In genomic region chr10:73781548-73781878, GRCh38 we compare ENCODE assay signal across 8 cellular contexts. TPM values are rescaled to one million over a fixed set of nuclear protein-coding genes. Genes with fewer than 3 reads are reported as not detected.
DNase-seq lines count a peak whose midpoint lies in the region; ATAC-seq, FAIRE-seq and TF ChIP-seq lines count a peak whose summit lies in the region.

No MANE protein-coding gene starts in this region.

- H3K9me3 ChIP-seq in astrocyte (ENCODE audit: insufficient read depth, low read depth, low read length): no peaks in the 10 kb centered on the region
- no peaks in the 10 kb centered on the region for H3K9me3 ChIP-seq in mesenchymal stem cell (ENCODE audit: control insufficient read depth, low read length)
- H3K9me3 ChIP-seq in uterus: no peaks in the 10 kb centered on the region

- FAIRE-seq in astrocyte (lab: Jason Lieb, UNC): no peak

- H3K36me3 Mint-ChIP-seq in activated naive CD4-positive, alpha-beta T cell treated with anti-CD3 and anti-CD28 coated beads, Interleukin-2, amount 50 U/mL, for 24 hours: peaks cover 8% of the 10 kb centered on the region
- H3K36me3 Mint-ChIP-seq in astrocyte (ENCODE audit: low read depth, unreplicated experiment): peaks cover 3% of the 10 kb centered on the region

- H2BK5ac ChIP-seq in mesenchymal stem cell (ENCODE audit: low read depth, low read length, poor library complexity, severe bottlenecking): no peak overlapping the region

- H3K27me3 ChIP-seq in astrocyte (ENCODE audit: insufficient read depth, low read length): no peaks in the 10 kb centered on the region
- H3K27me3 ChIP-seq in mesenchymal stem cell (ENCODE audit: control insufficient read depth in 1 of 2, insufficient read depth in 1 of 2, low read length in 2 of 2): no peaks in the 10 kb centered on the region
- no peaks in the 10 kb centered on the region for H3K27me3 ChIP-seq in uterus

- H3K36me3 ChIP-seq in astrocyte (ENCODE audit: insufficient read depth, low read length) (peaks cover 8% of the 10 kb centered on the region), mesenchymal stem cell (ENCODE audit: control insufficient read depth in 1 of 2, insufficient read depth in 2 of 2, low read depth in 1 of 2, low read length in 2 of 2) (peaks cover 19 to 31% of the 10 kb centered on the region in 2 experiments), uterus (no peaks in the 10 kb centered on the region)

- peak overlapping the region; percentile 100 for H3K4me3 Mint-ChIP-seq in activated naive CD4-positive, alpha-beta T cell treated with anti-CD3 and anti-CD28 coated beads, Interleukin-2, amount 50 U/mL, for 24 hours
- peak overlapping the region; percentile 99 for H3K4me3 Mint-ChIP-seq in astrocyte (ENCODE audit: unreplicated experiment)

- H4K91ac ChIP-seq in mesenchymal stem cell (ENCODE audit: low read length): peak overlapping the region; percentile 61

- H3K79me1 ChIP-seq in mesenchymal stem cell (replicated peaks; ENCODE audit: low read length, poor library complexity, severe bottlenecking): peaks cover 8% of the 10 kb centered on the region

- intact Hi-C loops in uterus (cut with DNase I; ENCODE audit: low total_unique reads): no loop called here

- H3K9me3 Mint-ChIP-seq in activated naive CD4-positive, alpha-beta T cell treated with anti-CD3 and anti-CD28 coated beads, Interleukin-2, amount 50 U/mL, for 24 hours: no peaks in the 10 kb centered on the region
- no peaks in the 10 kb centered on the region for H3K9me3 Mint-ChIP-seq in astrocyte (ENCODE audit: unreplicated experiment)

- H2BK15ac ChIP-seq in mesenchymal stem cell (ENCODE audit: low read depth, poor library complexity, severe bottlenecking): peak overlapping the region; percentile 83

- no peak overlapping the region for H2AK5ac ChIP-seq in mesenchymal stem cell (ENCODE audit: low read length, severe bottlenecking)

- no peak overlapping the region for H4K8ac ChIP-seq in mesenchymal stem cell (ENCODE audit: low read length)

- H3K9ac ChIP-seq in astrocyte (ENCODE audit: low read length) (peak overlapping the region; percentile 92), mesenchymal stem cell (ENCODE audit: low read length) (peak overlapping the region; percentile 95)

- peaks cover 33% of the 10 kb centered on the region for H4K20me1 ChIP-seq in astrocyte (ENCODE audit: insufficient read depth, low read length)

- peak overlapping the region in 1 of 2 experiments; percentile 64 for H3K4ac ChIP-seq in mesenchymal stem cell (ENCODE audit: low read depth in 1 of 2, low read length in 2 of 2)

- TF ChIP-seq POLR2A in uterus (IDR thresholded peaks at IDR 0.05): no peak

- no peaks in the 10 kb centered on the region for H3K27me3 Mint-ChIP-seq in activated naive CD4-positive, alpha-beta T cell treated with anti-CD3 and anti-CD28 coated beads, Interleukin-2, amount 50 U/mL, for 24 hours
- H3K27me3 Mint-ChIP-seq in astrocyte (ENCODE audit: low read depth, unreplicated experiment): no peaks in the 10 kb centered on the region

- H2AFZ ChIP-seq in astrocyte (ENCODE audit: low read depth, low read length) (peak overlapping the region; percentile 69), mesenchymal stem cell (ENCODE audit: low read depth, low read length) (peak overlapping the region; percentile 78)

- H2BK12ac ChIP-seq in mesenchymal stem cell (ENCODE audit: low read length in 2 of 2): no peak overlapping the region

- no peak overlapping the region for H3K14ac ChIP-seq in mesenchymal stem cell (ENCODE audit: low read length in 2 of 2)

- H3K4me3 ChIP-seq in astrocyte (ENCODE audit: insufficient read depth, low read depth, low read length): peak overlapping the region; percentile 89
- peak overlapping the region; percentile 94 to 99 for H3K4me3 ChIP-seq in mesenchymal stem cell (ENCODE audit: insufficient read depth in 1 of 2, low read depth in 1 of 2, low read length in 2 of 2)
- H3K4me3 ChIP-seq in uterus: peak overlapping the region; percentile 75 to 84

- H3K4me1 Mint-ChIP-seq in activated naive CD4-positive, alpha-beta T cell treated with anti-CD3 and anti-CD28 coated beads, Interleukin-2, amount 50 U/mL, for 24 hours: peaks cover 52% of the 10 kb centered on the region
- peaks cover 12% of the 10 kb centered on the region for H3K4me1 Mint-ChIP-seq in astrocyte (ENCODE audit: low read depth, unreplicated experiment)

- no peak overlapping the region for H2BK120ac ChIP-seq in mesenchymal stem cell (ENCODE audit: low read depth, low read length)

- H3K79me2 ChIP-seq in astrocyte (ENCODE audit: insufficient read depth, low read length): peaks cover 82% of the 10 kb centered on the region

- no peak overlapping the region for H3K23ac ChIP-seq in mesenchymal stem cell (ENCODE audit: low read length in 2 of 2)

- ATAC-seq in GM21447 (IDR thresholded peaks at IDR 0.05; ENCODE audit: unreplicated experiment): no peak

- TF ChIP-seq CTCF in astrocyte (IDR thresholded peaks at IDR 0.05; ENCODE audit: insufficient read depth, low read depth, low read length): no peak
- no peak for TF ChIP-seq CTCF in uterus (IDR thresholded peaks at IDR 0.05)

- no peak for DNase-seq in activated naive CD4-positive, alpha-beta T cell (lab: John Stamatoyannopoulos, UW)
- no peak for DNase-seq in astrocyte (ENCODE audit: low read depth)
- no peak for DNase-seq in mesenchymal stem cell
- no peak for DNase-seq in uterus
- no peak for DNase-seq in NCI-H128 (lab: John Stamatoyannopoulos, UW; ENCODE audit: unreplicated experiment)
- no peak for DNase-seq in CD1c-positive myeloid dendritic cell (ENCODE audit: extremely low spot score)

- H3K4me1 ChIP-seq in astrocyte (ENCODE audit: insufficient read depth, low read length) (peaks cover 21% of the 10 kb centered on the region), mesenchymal stem cell (ENCODE audit: control insufficient read depth, insufficient read depth, low read depth, low read length) (peaks cover 6% of the 10 kb centered on the region), uterus (no peaks in the 10 kb centered on the region)

- H3K4me2 ChIP-seq in astrocyte (ENCODE audit: low read length) (peak overlapping the region; percentile 95), mesenchymal stem cell (ENCODE audit: low read length, poor library complexity, severe bottlenecking) (peak overlapping the region; percentile 94)

- peak overlapping the region; percentile 73 for H3K27ac ChIP-seq in astrocyte (ENCODE audit: low read depth, low read length)
- H3K27ac ChIP-seq in mesenchymal stem cell (ENCODE audit: low read length, poor library complexity, severe bottlenecking): peak overlapping the region; percentile 71
- peak overlapping the region; percentile 91 to 94 for H3K27ac ChIP-seq in uterus

- peak overlapping the region; percentile 100 for H3K27ac Mint-ChIP-seq in activated naive CD4-positive, alpha-beta T cell treated with anti-CD3 and anti-CD28 coated beads, Interleukin-2, amount 50 U/mL, for 24 hours
- H3K27ac Mint-ChIP-seq in astrocyte (ENCODE audit: unreplicated experiment): peak overlapping the region; percentile 98

- H3K18ac ChIP-seq in mesenchymal stem cell (ENCODE audit: low read depth in 1 of 2, low read length in 2 of 2): peak overlapping the region; percentile 33 to 86

- 4% methylated on average over 14 of the region's 14 CpGs for WGBS in mesenchymal stem cell

RNA-seq across cellular contexts. Expression of gene CHCHD1, which starts 0.3 kb away (rescaled TPM):
- total RNA-seq in astrocyte: 24.0 and 25.3 TPM in 2 replicates
- polyA plus RNA-seq in mesenchymal stem cell (2013, experiment 1 of 2): 112 TPM
- 116 TPM for polyA plus RNA-seq in mesenchymal stem cell (2013, experiment 2 of 2)
- 10 to 100 TPM in 2 of 4 donors, 1 to 10 TPM in 2; 7.1 to 15.3 (median 11.0) TPM for total RNA-seq in uterus

RNA-seq across cellular contexts. Expression of gene ZSWIM8, which starts 3.9 kb away (rescaled TPM):
- total RNA-seq in astrocyte (70.2 and 70.7 TPM in 2 replicates), uterus (100 to 1,000 TPM in 2 of 4 donors, 10 to 100 TPM in 2; 61.4 to 112 (median 91.1) TPM)
- 89.1 TPM for polyA plus RNA-seq in mesenchymal stem cell (2013, experiment 1 of 2)
- 80.7 TPM for polyA plus RNA-seq in mesenchymal stem cell (2013, experiment 2 of 2)

RNA-seq across cellular contexts. Expression of gene NDST2, which starts 29.9 kb away (rescaled TPM):
- total RNA-seq in astrocyte (16.2 and 21.5 TPM in 2 replicates), uterus (10 to 100 TPM in 3 of 4 donors, 1 to 10 TPM in 1; 5.9 to 47.8 (median 14.1) TPM)
- 16.6 TPM for polyA plus RNA-seq in mesenchymal stem cell (2013, experiment 1 of 2)
- polyA plus RNA-seq in mesenchymal stem cell (2013, experiment 2 of 2): 16.7 TPM

RNA-seq across cellular contexts. Expression of gene SEC24C, which starts 37.3 kb away (rescaled TPM):
- 96.1 and 99.0 TPM in 2 replicates for total RNA-seq in astrocyte
- polyA plus RNA-seq in mesenchymal stem cell (2013, experiment 1 of 2): 39.6 TPM
- 36.9 TPM for polyA plus RNA-seq in mesenchymal stem cell (2013, experiment 2 of 2)
- 10 to 100 TPM; 25.3 to 75.9 (median 40.1) TPM for total RNA-seq in uterus
